ENCODE assay signal across 18 cellular contexts in the genomic region with DNA sequence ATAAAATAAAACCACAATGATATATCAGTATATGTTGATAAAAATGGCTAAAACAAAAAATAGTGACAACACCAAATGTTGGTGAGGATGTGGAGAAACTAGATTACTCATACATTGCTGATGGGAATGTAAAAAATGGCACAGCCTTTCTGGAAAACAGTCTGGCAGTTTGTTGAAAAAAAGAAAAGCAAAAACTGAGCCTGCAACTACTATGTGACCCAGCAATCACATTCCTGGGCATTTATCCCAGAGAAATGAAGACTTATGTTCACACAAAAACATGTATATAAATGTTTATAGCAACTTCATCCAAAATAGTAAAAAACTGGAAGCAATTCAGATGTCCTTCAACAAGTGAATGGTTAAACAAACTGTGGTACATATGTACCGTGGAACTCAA. TPM values are rescaled to one million over a fixed set of nuclear protein-coding genes. Genes with fewer than 3 reads are reported as not detected.
DNase-seq lines count a peak whose midpoint lies in the region; ATAC-seq, FAIRE-seq and TF ChIP-seq lines count a peak whose summit lies in the region.
"Had no signal": no experiment of that assay in that cellular context is flagged by ENCODE, and none has a peak within 500 bp of the region (broad histone marks: within the 10 kb centered on the region; RNA-seq: fewer than 3 reads in every experiment).

No MANE protein-coding gene starts in this region.

- H4K20me1 ChIP-seq in K562 (replicated peaks; ENCODE audit: control insufficient read depth, insufficient read depth, low read length) (no peaks in the 10 kb centered on the region), fibroblast of lung (ENCODE audit: control insufficient read depth, extremely low read depth, insufficient read depth, low read length) (no peaks in the 10 kb centered on the region)
- H4K20me1 ChIP-seq: BLaER1 had no signal

- no TSS peak for BruUV-seq in K562 (replicated peaks; lab: Mats Ljungman, UMichigan)

- no peaks in the 10 kb centered on the region for H3K4me1 ChIP-seq in K562 (replicated peaks in 1 of 2; ENCODE audit: control insufficient read depth in 2 of 2, insufficient read depth in 2 of 2, low read length in 2 of 2)
- H3K4me1 ChIP-seq in fibroblast of lung (ENCODE audit: control insufficient read depth, extremely low read depth, insufficient read depth, low read length), result no peaks in the 10 kb centered on the region
- H3K4me1 ChIP-seq: BLaER1, Caco-2, HAP-1 had no signal

- WGBS in K562 (ENCODE audit: insufficient coverage, low coverage, missing lambda C conversion rate), result 27% methylated on average over 1 of the region's 1 CpG

- CTCF ChIA-PET in K562 (lab: Yijun Ruan, JAX; ENCODE audit: low intra/inter-chr PET ratio), result no interaction called here

- intact Hi-C loops in K562 (cut with micrococcal nuclease), result no loop called here

- H3K79me2 ChIP-seq in K562 (ENCODE audit: control insufficient read depth, insufficient read depth, low read length) (no peaks in the 10 kb centered on the region), fibroblast of lung (ENCODE audit: control insufficient read depth, insufficient read depth, low read length) (no peaks in the 10 kb centered on the region)

- TF ChIP-seq CTCF in D721Med (IDR thresholded peaks at IDR 0.05; ENCODE audit: insufficient read depth, missing control alignments) (no peak), K562 (IDR thresholded peaks at IDR 0.05 in 2 of 3, conservative IDR thresholded peaks at IDR 0.05 in 1 of 3; ENCODE audit: insufficient read depth in 2 of 3, low read depth in 1 of 3, low read length in 3 of 3) (no peak), fibroblast of lung (conservative IDR thresholded peaks at IDR 0.05 in 1 of 2, IDR thresholded peaks at IDR 0.05 in 1 of 2; ENCODE audit: low read depth in 1 of 2, low read length in 2 of 2) (no peak)

- POLR2A ChIA-PET in K562 (lab: Yijun Ruan, JAX), result no interaction called here

- TF ChIP-seq EP300 in K562 (IDR thresholded peaks at IDR 0.05; ENCODE audit: low read length), result no peak

- H3K4me3 ChIP-seq in K562 (no peak overlapping the region), fibroblast of lung (replicated peaks in 1 of 4; ENCODE audit: control extremely low read depth in 1 of 4, insufficient read depth in 1 of 4, low read depth in 3 of 4, low read length in 4 of 4) (no peak overlapping the region)
- H3K4me3 ChIP-seq: BLaER1, GM12878, HAP-1 had no signal

- no peak for DNase-seq in D721Med (ENCODE audit: insufficient read length, low spot score)
- no peak for DNase-seq in K562 (ENCODE audit: extremely low read depth in 1 of 4, low spot score in 3 of 4)
- peak; percentile 3 to 93 for DNase-seq in fibroblast of lung (ENCODE audit: low read depth in 2 of 2)
- peak; percentile 22 for DNase-seq in iris pigment epithelial cell (ENCODE audit: low read depth)
- no peak for DNase-seq in T-helper 1 cell
- no peak for DNase-seq in NCI-H2196 (lab: John Stamatoyannopoulos, UW; ENCODE audit: unreplicated experiment)
- DNase-seq: AML-193; Caco-2; CD8-positive, alpha-beta memory T cell; KBM-7 had no signal

- no peak overlapping the region for H3K9ac ChIP-seq in K562 (ENCODE audit: insufficient read depth in 1 of 2, low read depth in 2 of 2, low read length in 2 of 2)
- no peak overlapping the region for H3K9ac ChIP-seq in fibroblast of lung (ENCODE audit: insufficient read depth, low read length)
- H3K9ac ChIP-seq: BLaER1 had no signal

- H3K9me3 ChIP-seq in K562 (replicated peaks; ENCODE audit: control insufficient read depth, insufficient read depth, low read depth, low read length) (no peaks in the 10 kb centered on the region; the same call in 1 of the 2 replicates), fibroblast of lung (ENCODE audit: control insufficient read depth, insufficient read depth, low read depth, low read length) (no peaks in the 10 kb centered on the region)
- H3K9me3 ChIP-seq: Caco-2, HAP-1 had no signal

- H3K27ac ChIP-seq in K562 (ENCODE audit: extremely low read depth, low read depth, low read length) (no peak overlapping the region), fibroblast of lung (ENCODE audit: insufficient read depth, low read length) (no peak overlapping the region)
- H3K27ac ChIP-seq: BLaER1, HL-60 had no signal

- in situ Hi-C loops in K562 (cut with MboI), result loop anchor here (5.0 kb wide), 1 partner anchor 43 kb away; no protein-coding TSS in a partner anchor

- no peak for TF ChIP-seq POLR2A in K562 (conservative IDR thresholded peaks at IDR 0.05)

- no peaks in the 10 kb centered on the region for H3K27me3 ChIP-seq in K562 (ENCODE audit: control insufficient read depth in 2 of 2, insufficient read depth in 2 of 2, low read length in 2 of 2)
- no peaks in the 10 kb centered on the region for H3K27me3 ChIP-seq in fibroblast of lung (ENCODE audit: control insufficient read depth, insufficient read depth, low read length)
- H3K27me3 ChIP-seq: BLaER1 had no signal

- H3K9me1 ChIP-seq in K562 (ENCODE audit: control insufficient read depth, insufficient read depth, low read length), result no peaks in the 10 kb centered on the region

- FAIRE-seq in D721Med (lab: Jason Lieb, UNC), result peak; percentile 76
- FAIRE-seq in K562 (lab: Jason Lieb, UNC), result no peak
- FAIRE-seq: A204.1, GM12878, GM18507, H1 had no signal

- TF ChIP-seq RAD21 in K562 (CRISPR knock-in tag; conservative IDR thresholded peaks at IDR 0.05 in 1 of 2, IDR thresholded peaks at IDR 0.05 in 1 of 2), result no peak

- H2AFZ ChIP-seq in K562 (ENCODE audit: low read depth, low read length), result no peak overlapping the region
- no peak overlapping the region for H2AFZ ChIP-seq in fibroblast of lung (ENCODE audit: low read length)

- ATAC-seq in K562 (no peak), GM19395 (IDR thresholded peaks at IDR 0.05; ENCODE audit: unreplicated experiment) (no peak)
- ATAC-seq: GM12878 had no signal

- H3K4me2 ChIP-seq in K562 (ENCODE audit: insufficient read depth, low read length) (no peak overlapping the region), fibroblast of lung (ENCODE audit: extremely low read depth, insufficient read depth, low read length) (no peak overlapping the region)
- H3K4me2 ChIP-seq: BLaER1 had no signal

- H3K36me3 ChIP-seq in K562 (ENCODE audit: control insufficient read depth, insufficient read depth, low read length), result no peaks in the 10 kb centered on the region
- H3K36me3 ChIP-seq in fibroblast of lung (ENCODE audit: control insufficient read depth, insufficient read depth, low read length), result no peaks in the 10 kb centered on the region
- H3K36me3 ChIP-seq: HAP-1 had no signal

RNA-seq across cellular contexts. Expression of a gene that starts 7.5 kb away (rescaled TPM):
- total RNA-seq in K562 (2011; cell fraction: chromatin; rRNA removed; ENCODE audit: low replicate concordance), result 33.0 and 35.3 TPM in 2 replicates
- 30.9 and 34.0 TPM in 2 replicates for total RNA-seq in K562 (2011; cell fraction: nucleolus; rRNA removed)
- 47.4 and 52.4 TPM in 2 replicates for total RNA-seq in K562 (2011; cell fraction: nucleoplasm; rRNA removed)
- total RNA-seq in K562 (2014; rRNA removed) (11.3 and 12.4 TPM in 2 replicates), K562 (2014; rRNA removed; fragmentation: Illumina TruSeq; extraction: Trizol) (12.6 and 13.5 TPM in 2 replicates), K562 (2015; rRNA removed; fragmentation: Illumina TruSeq; extraction: Trizol) (7.3 and 8.3 TPM in 2 replicates), K562 (2021) (19.8 and 24.7 TPM in 2 replicates), fibroblast of lung (42.6 and 43.3 TPM in 2 replicates)
- polyA plus RNA-seq in K562 (2011; rRNA removed) (10.9 and 17.7 TPM in 2 replicates), K562 (2014; fragmentation: Illumina TruSeq; extraction: Trizol) (15.5 and 15.8 TPM in 2 replicates), K562 (2014; fragmentation: Nextera tagmentation; extraction: Ambion mirVana) (1 to 10 TPM; 4.0 to 5.3 TPM), K562 (2014; rRNA removed) (10.8 TPM in 2 replicates), fibroblast of lung (54.1 and 61.8 TPM in 2 replicates)
- 7.5 and 11.9 TPM in 2 replicates for polyA plus RNA-seq in K562 (2011; cell fraction: cytosol; rRNA removed)
- polyA plus RNA-seq in K562 (2011; cell fraction: nucleus; rRNA removed), result 12.1 and 14.4 TPM in 2 replicates
- polyA plus RNA-seq in K562 (2012), result 12.4 and 17.1 TPM in 2 replicates
- 17.6 and 22.3 TPM in 2 replicates for polyA minus RNA-seq in K562 (2011; rRNA and poly(A)+ RNA removed)
- 8.9 and 16.7 TPM in 2 replicates for polyA minus RNA-seq in K562 (2011; cell fraction: cytosol; rRNA and poly(A)+ RNA removed)
- polyA minus RNA-seq in K562 (2011; cell fraction: nucleus; rRNA and poly(A)+ RNA removed), result 10.0 and 13.8 TPM in 2 replicates
- polyA plus RNA-seq in fibroblast of lung (2012), result 44.2 and 54.7 TPM in 2 replicates
- 42.8 and 193 TPM in 2 replicates for polyA minus RNA-seq in fibroblast of lung (ENCODE audit: low replicate concordance)

RNA-seq across cellular contexts. Expression of a gene that starts 47.8 kb away (rescaled TPM):
- total RNA-seq in K562 (2011; cell fraction: chromatin; rRNA removed; ENCODE audit: low replicate concordance), result 9.2 and 11.9 TPM in 2 replicates
- 7.8 and 9.2 TPM in 2 replicates for total RNA-seq in K562 (2011; cell fraction: nucleolus; rRNA removed)
- 6.7 and 12.4 TPM in 2 replicates for total RNA-seq in K562 (2011; cell fraction: nucleoplasm; rRNA removed)
- 7.3 and 8.6 TPM in 2 replicates for total RNA-seq in K562 (2014; rRNA removed)
- total RNA-seq in K562 (2014; rRNA removed; fragmentation: Illumina TruSeq; extraction: Trizol), result 12.7 and 13.8 TPM in 2 replicates
- 14.9 and 16.4 TPM in 2 replicates for total RNA-seq in K562 (2015; rRNA removed; fragmentation: Illumina TruSeq; extraction: Trizol)
- 14.3 and 14.7 TPM in 2 replicates for total RNA-seq in K562 (2021)
- polyA plus RNA-seq in K562 (2011; rRNA removed), result 7.2 and 8.0 TPM in 2 replicates
- 1.8 and 3.1 TPM in 2 replicates for polyA plus RNA-seq in K562 (2011; cell fraction: cytosol; rRNA removed)
- 2.7 TPM in 2 replicates for polyA plus RNA-seq in K562 (2011; cell fraction: nucleus; rRNA removed)
- 7.6 and 9.1 TPM in 2 replicates for polyA plus RNA-seq in K562 (2012)
- 8.8 and 10.1 TPM in 2 replicates for polyA plus RNA-seq in K562 (2014; fragmentation: Illumina TruSeq; extraction: Trizol)
- 10 to 100 TPM; 10.4 to 10.8 TPM for polyA plus RNA-seq in K562 (2014; fragmentation: Nextera tagmentation; extraction: Ambion mirVana)
- polyA plus RNA-seq in K562 (2014; rRNA removed), result 7.6 and 10.0 TPM in 2 replicates
- 7.6 and 7.7 TPM in 2 replicates for polyA minus RNA-seq in K562 (2011; rRNA and poly(A)+ RNA removed)
- 5.0 and 8.5 TPM in 2 replicates for polyA minus RNA-seq in K562 (2011; cell fraction: cytosol; rRNA and poly(A)+ RNA removed)
- polyA minus RNA-seq in K562 (2011; cell fraction: nucleus; rRNA and poly(A)+ RNA removed), result 8.9 and 12.2 TPM in 2 replicates
- total RNA-seq in fibroblast of lung, result 48.0 and 52.0 TPM in 2 replicates
- polyA plus RNA-seq in fibroblast of lung, result 31.9 and 38.0 TPM in 2 replicates
- 30.4 and 32.1 TPM in 2 replicates for polyA plus RNA-seq in fibroblast of lung (2012)
- polyA minus RNA-seq in fibroblast of lung (ENCODE audit: low replicate concordance), result 5.5 and 16.9 TPM in 2 replicates

RNA-seq across cellular contexts. Expression of a gene that starts 55.0 kb away (rescaled TPM):
- total RNA-seq in K562 (2011; cell fraction: chromatin; rRNA removed; ENCODE audit: low replicate concordance), result 1.1 and 2.6 TPM in 2 replicates
- 1.0 and 1.2 TPM in 2 replicates for total RNA-seq in K562 (2011; cell fraction: nucleolus; rRNA removed)
- total RNA-seq in K562 (2011; cell fraction: nucleoplasm; rRNA removed), result 2.5 and 3.2 TPM in 2 replicates
- total RNA-seq in K562 (2014; rRNA removed) (0.50 and 0.65 TPM in 2 replicates), K562 (2014; rRNA removed; fragmentation: Illumina TruSeq; extraction: Trizol) (0.80 and 0.91 TPM in 2 replicates), K562 (2015; rRNA removed; fragmentation: Illumina TruSeq; extraction: Trizol) (0.76 and 0.98 TPM in 2 replicates), K562 (2021) (1.1 and 1.2 TPM in 2 replicates), fibroblast of lung (3.6 and 9.0 TPM in 2 replicates)
- polyA plus RNA-seq in K562 (2011; rRNA removed) (0.43 and 0.78 TPM in 2 replicates), K562 (2014; fragmentation: Illumina TruSeq; extraction: Trizol) (0.65 and 0.72 TPM in 2 replicates), K562 (2014; fragmentation: Nextera tagmentation; extraction: Ambion mirVana) (under 1 TPM; 0.10 to 0.18 TPM), K562 (2014; rRNA removed) (0.23 and 0.62 TPM in 2 replicates), fibroblast of lung (1.4 and 1.5 TPM in 2 replicates)
- polyA plus RNA-seq in K562 (2011; cell fraction: cytosol; rRNA removed), result 0.37 and 0.61 TPM in 2 replicates
- polyA plus RNA-seq in K562 (2011; cell fraction: nucleus; rRNA removed), result 0.44 and 0.75 TPM in 2 replicates
- 0.66 and 0.75 TPM in 2 replicates for polyA plus RNA-seq in K562 (2012)
- polyA minus RNA-seq in K562 (2011; rRNA and poly(A)+ RNA removed), result 1.3 and 2.3 TPM in 2 replicates
- 0.82 and 1.0 TPM in 2 replicates for polyA minus RNA-seq in K562 (2011; cell fraction: cytosol; rRNA and poly(A)+ RNA removed)
- 2.4 and 2.8 TPM in 2 replicates for polyA minus RNA-seq in K562 (2011; cell fraction: nucleus; rRNA and poly(A)+ RNA removed)
- 1.1 and 1.5 TPM in 2 replicates for polyA plus RNA-seq in fibroblast of lung (2012)
- polyA minus RNA-seq in fibroblast of lung (ENCODE audit: low replicate concordance), result 0.43 and 0.82 TPM in 2 replicates

Comparison
In these comparisons a context has a peak if more than half of its experiments do, and no peak if none do; other contexts are left out.
1. DNase-seq: peak in fibroblast of lung (2 of 2) and iris pigment epithelial cell (single experiment); none in D721Med (single experiment), K562 (0 of 4), T-helper 1 cell (0 of 5) and NCI-H2196 (single experiment).